In genomic region chrX:48751343-48751742, GRCh38 we compare ENCODE assay signal across 1 cellular context.
TF ChIP-seq lines count a peak whose summit lies in the region.

No MANE protein-coding gene starts in this region.

TF ChIP-seq in K562, 482 proteins besides CTCF, POLR2A, EP300 and RAD21:
- no peak for TF ChIP-seq ZNF224 (CRISPR knock-in tag; IDR thresholded peaks at IDR 0.05)
- peak; percentile 6; the same call in 1 of the 2 replicates for TF ChIP-seq CEBPB (tag; IDR thresholded peaks at IDR 0.05)
- TF ChIP-seq POLR2B (IDR thresholded peaks at IDR 0.05; ENCODE audit: low read depth, partially characterized antibody), result no peak
- TF ChIP-seq BRD4 (IDR thresholded peaks at IDR 0.05), result no peak
TF ChIP-seq in K562: peak in this region for 1.
